9 cellular contexts compared by ENCODE assay signal in the genomic region with DNA sequence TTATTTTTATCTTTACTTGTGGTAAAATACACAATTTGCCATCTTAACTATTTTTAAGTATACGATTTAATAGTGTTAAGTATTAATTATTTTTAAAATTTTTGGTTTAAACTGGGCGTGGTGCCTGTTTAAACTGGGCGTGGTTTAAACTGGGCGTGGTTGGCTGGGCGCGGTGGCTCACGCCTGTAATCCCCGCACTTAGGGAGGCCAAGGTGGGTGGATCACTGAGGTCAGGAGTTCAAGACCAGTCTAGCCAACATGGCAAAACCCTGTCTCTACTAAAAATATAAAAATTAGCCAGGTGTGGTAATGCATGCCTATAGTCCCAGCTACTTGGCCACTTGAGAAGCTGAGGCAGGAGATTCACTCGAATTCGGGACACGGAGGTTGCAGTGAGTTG. TPM values are rescaled to one million over a fixed set of nuclear protein-coding genes. Genes with fewer than 3 reads are reported as not detected.
"Had no signal": no experiment of that assay in that cellular context is flagged by ENCODE, and none has a peak within 500 bp of the region (broad histone marks: within the 10 kb centered on the region; RNA-seq: fewer than 3 reads in every experiment).

No MANE protein-coding gene starts in this region.

- FAIRE-seq: G401.6, GM12878, GM12891, GM12892, GM18507, GM19239 had no signal

- ATAC-seq: GM12878 had no signal

- DNase-seq: GDM1, GF-D8 had no signal

- H3K4me3 ChIP-seq: GM12878 had no signal

RNA-seq across cellular contexts. Expression of a gene that starts 37.3 kb away (rescaled TPM):
- total RNA-seq: G401 had no signal
